Comparison of ENCODE assay signal across 12 cellular contexts in the genomic region with DNA sequence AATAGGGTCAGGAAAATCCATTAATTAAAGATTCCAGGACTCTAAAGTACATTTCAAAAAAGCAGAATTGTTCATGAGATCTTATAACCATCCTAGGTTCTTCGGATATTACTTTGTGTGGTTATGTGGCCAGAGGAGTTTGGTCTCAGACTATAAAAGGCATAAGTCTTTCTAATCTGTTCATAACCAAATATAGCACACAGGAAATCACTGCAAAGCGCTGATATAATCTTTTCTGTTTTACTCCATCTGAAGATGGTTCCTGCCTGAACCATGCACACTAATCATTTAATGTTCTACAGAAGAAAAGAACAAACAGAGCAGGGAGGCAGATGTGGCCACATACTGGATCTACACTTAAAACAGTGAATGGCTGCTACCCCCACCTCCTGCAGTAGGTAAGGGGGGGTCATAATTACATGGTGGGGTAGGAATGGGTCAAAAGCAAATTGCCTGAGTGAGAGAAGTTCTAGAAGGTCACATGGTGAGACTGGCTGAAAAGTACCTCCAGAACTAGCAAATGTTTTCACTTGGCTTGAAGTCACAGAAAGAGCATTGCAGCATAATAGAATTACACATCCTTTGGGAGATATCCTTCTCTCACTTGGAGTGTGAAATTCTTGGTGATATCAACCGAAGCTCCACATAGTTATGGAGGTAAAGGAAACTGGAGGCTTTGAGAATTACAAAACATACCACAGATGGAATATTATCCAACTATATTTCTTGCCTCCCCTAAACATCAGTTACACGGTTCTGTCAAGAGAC.
DNase-seq lines count a peak whose midpoint lies in the region; ATAC-seq lines count a peak whose summit lies in the region.
"Had no signal": no experiment of that assay in that cellular context is flagged by ENCODE, and none has a peak within 500 bp of the region (broad histone marks: within the 10 kb centered on the region; RNA-seq: fewer than 3 reads in every experiment).

No MANE protein-coding gene starts in this region.

- H2BK120ac ChIP-seq in trophoblast cell (ENCODE audit: insufficient read depth, low read length, poor library complexity) = no peak overlapping the region

- H4K8ac ChIP-seq in trophoblast cell (ENCODE audit: low read depth, low read length) = no peak overlapping the region

- no peak overlapping the region for H2AK5ac ChIP-seq in trophoblast cell (ENCODE audit: low read length)

- H3K79me1 ChIP-seq in trophoblast cell (ENCODE audit: low read length) = peaks cover 3% of the 10 kb centered on the region

- no peak overlapping the region for H3K4me2 ChIP-seq in trophoblast cell (ENCODE audit: low read length)

- H3K4me1 ChIP-seq in right cardiac atrium (ENCODE audit: control insufficient read depth, insufficient read depth, low read length) = peaks cover 2% of the 10 kb centered on the region
- peaks cover 7 to 13% of the 10 kb centered on the region in 2 experiments for H3K4me1 ChIP-seq in trophoblast cell (ENCODE audit: control insufficient read depth in 1 of 2, insufficient read depth in 2 of 2, low read length in 2 of 2)
- H3K4me1 ChIP-seq: pancreas had no signal

- H2BK5ac ChIP-seq in trophoblast cell (ENCODE audit: low read depth, low read length, poor library complexity) = no peak overlapping the region

- DNase-seq in right cardiac atrium (no peak), Right ventricle myocardium superior (no peak), NCI-H226 (peak; percentile 65), trophoblast cell (no peak), hepatic stellate cell (ENCODE audit: low spot score) (no peak), cerebellar nuclear complex (lab: John Stamatoyannopoulos, UW) (no peak), NCI-H345 treated with DMSO at 0.1 percent for 48 hours (lab: John Stamatoyannopoulos, UW; ENCODE audit: unreplicated experiment) (no peak)
- DNase-seq: ACHN; activated CD8-positive, alpha-beta T cell treated with anti-CD3 and anti-CD28 coated beads for 36 hours; pancreas had no signal

- H3K36me3 ChIP-seq in trophoblast cell (ENCODE audit: control insufficient read depth in 1 of 2, insufficient read depth in 2 of 2, low read length in 2 of 2) = peaks cover 0 to 5% of the 10 kb centered on the region in 2 experiments
- H3K36me3 ChIP-seq: pancreas had no signal

- no peak overlapping the region for H2AFZ ChIP-seq in trophoblast cell (ENCODE audit: insufficient read depth, low read length, poor library complexity)

- intact Hi-C loops in right cardiac atrium (cut with DNase I) (loop anchor here in 2 of 4 donors (5.0 to 10.0 kb wide), 2 partner anchors 182 to 184 kb away; a partner anchor contains a TSS), Right ventricle myocardium superior (cut with DNase I) (loop anchor here (5.0 kb wide), 1 partner anchor 184 kb away; a partner anchor contains a TSS)

- H3K27me3 ChIP-seq in right cardiac atrium (ENCODE audit: control insufficient read depth, insufficient read depth) (no peaks in the 10 kb centered on the region), trophoblast cell (ENCODE audit: insufficient read depth, low read length) (no peaks in the 10 kb centered on the region)
- H3K27me3 ChIP-seq: pancreas had no signal

- no peak overlapping the region for H2BK12ac ChIP-seq in trophoblast cell (ENCODE audit: low read length)

- ATAC-seq in right cardiac atrium (no peak), Right ventricle myocardium superior (ENCODE audit: poor library complexity) (no peak), HG02870 (IDR thresholded peaks at IDR 0.05; ENCODE audit: unreplicated experiment) (peak; percentile 70)
- ATAC-seq: activated CD8-positive, alpha-beta T cell treated with anti-CD3 and anti-CD28 coated beads for 36 hours; Panc1 had no signal

- H3K27ac ChIP-seq in right cardiac atrium (ENCODE audit: low read length) = peak overlapping the region; percentile 58
- no peak overlapping the region for H3K27ac ChIP-seq in trophoblast cell (ENCODE audit: low read depth, low read length)
- H3K27ac ChIP-seq: pancreas had no signal

- H3K79me2 ChIP-seq in trophoblast cell (ENCODE audit: control insufficient read depth, insufficient read depth, low read length, poor library complexity) = no peaks in the 10 kb centered on the region

- no peak overlapping the region for H3K4ac ChIP-seq in trophoblast cell (ENCODE audit: low read depth, low read length)

- no peak overlapping the region for H3K9ac ChIP-seq in trophoblast cell (ENCODE audit: low read length)

- no peak overlapping the region for H3K14ac ChIP-seq in trophoblast cell (ENCODE audit: low read length)

- no peak overlapping the region for H3K4me3 ChIP-seq in right cardiac atrium (ENCODE audit: low read length)
- H3K4me3 ChIP-seq in trophoblast cell (ENCODE audit: low read depth, low read length) = no peak overlapping the region
- H3K4me3 ChIP-seq: pancreas had no signal

- 10% methylated on average over 4 of the region's 4 CpGs for WGBS in right cardiac atrium
- no CpG with 5 or more reads among the region's 4 CpGs for WGBS in trophoblast cell (ENCODE audit: extremely low coverage, insufficient coverage, insufficient read length)

- H3K9me3 ChIP-seq in right cardiac atrium (ENCODE audit: control insufficient read depth, low read length) (peaks cover 6% of the 10 kb centered on the region), trophoblast cell (ENCODE audit: insufficient read depth, low read depth, low read length) (no peaks in the 10 kb centered on the region)
- H3K9me3 ChIP-seq: pancreas had no signal

- H3K23ac ChIP-seq in trophoblast cell (ENCODE audit: low read length) = no peak overlapping the region

- no peak overlapping the region for H3K18ac ChIP-seq in trophoblast cell (ENCODE audit: low read length)

- no peak overlapping the region for H4K12ac ChIP-seq in trophoblast cell (ENCODE audit: low read depth, low read length)

- no peak overlapping the region for H4K91ac ChIP-seq in trophoblast cell (ENCODE audit: low read depth, low read length)
